In the genomic region with DNA sequence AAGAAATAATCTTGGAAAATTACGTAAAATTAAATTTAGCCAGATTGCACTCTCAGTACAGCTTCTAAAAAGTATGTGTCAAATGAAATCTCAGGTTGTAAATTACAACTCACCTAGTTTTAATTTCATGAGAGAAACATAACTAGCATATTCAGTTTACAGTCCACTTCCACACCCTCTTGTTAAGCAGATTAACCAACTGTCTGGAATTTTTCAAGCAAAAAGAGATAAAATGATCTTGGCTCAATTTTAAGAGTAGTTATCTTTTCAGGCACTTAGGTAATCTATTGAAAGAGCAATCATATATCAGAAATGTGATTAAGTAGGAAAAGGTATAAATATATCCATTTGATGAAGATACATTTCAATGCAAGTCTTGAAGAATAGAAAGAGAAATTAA, we compare ENCODE assay signal across 7 cellular contexts.
"Had no signal": no experiment of that assay in that cellular context is flagged by ENCODE, and none has a peak within 500 bp of the region (broad histone marks: within the 10 kb centered on the region; RNA-seq: fewer than 3 reads in every experiment).

No MANE protein-coding gene starts in this region.

- H3K27ac Mint-ChIP-seq: IgD-negative memory B cell had no signal

- H3K9me3 Mint-ChIP-seq: IgD-negative memory B cell had no signal

- H3K27me3 Mint-ChIP-seq: IgD-negative memory B cell had no signal

- H3K36me3 Mint-ChIP-seq: IgD-negative memory B cell had no signal

- H3K27ac ChIP-seq: HL-60 had no signal

- DNase-seq: IMR-90, KBM-7 had no signal

- H3K4me1 Mint-ChIP-seq: IgD-negative memory B cell had no signal

- H3K4me3 ChIP-seq: K562 had no signal

- H3K4me3 Mint-ChIP-seq: IgD-negative memory B cell had no signal

- FAIRE-seq: HepG2, HTR-8/SVneo, K562 had no signal

- ATAC-seq: HepG2, K562 had no signal
